Comparison of ENCODE assay signal across 12 cellular contexts in genomic region chr5:15834596-15835245, GRCh38.
DNase-seq lines count a peak whose midpoint lies in the region; ATAC-seq and TF ChIP-seq lines count a peak whose summit lies in the region.
"Had no signal": no experiment of that assay in that cellular context is flagged by ENCODE, and none has a peak within 500 bp of the region (broad histone marks: within the 10 kb centered on the region; RNA-seq: fewer than 3 reads in every experiment).

No MANE protein-coding gene starts in this region.

- peaks cover 0 to 1% of the 10 kb centered on the region in 2 donors for H3K36me3 Mint-ChIP-seq in activated T-cell treated with anti-CD3 and anti-CD28 coated beads, Interleukin-2, amount 50 U/mL, for 72 hours (ENCODE audit: insufficient read depth in 2 of 2)

- no peak overlapping the region for H3K4me3 ChIP-seq in choroid plexus epithelial cell (ENCODE audit: low read depth, low read length)
- H3K4me3 ChIP-seq: prostate gland had no signal

- H3K4me3 Mint-ChIP-seq in activated T-cell treated with anti-CD3 and anti-CD28 coated beads, Interleukin-2, amount 50 U/mL, for 72 hours, result no peak overlapping the region

- H3K4me1 Mint-ChIP-seq in activated T-cell treated with anti-CD3 and anti-CD28 coated beads, Interleukin-2, amount 50 U/mL, for 72 hours (ENCODE audit: low read depth), result no peaks in the 10 kb centered on the region

- no peak overlapping the region for H3K27ac Mint-ChIP-seq in activated T-cell treated with anti-CD3 and anti-CD28 coated beads, Interleukin-2, amount 50 U/mL, for 72 hours

- no peak for ATAC-seq in activated T-cell treated with anti-CD3 and anti-CD28 coated beads, Interleukin-2, amount 50 U/mL, for 72 hours (replicated peaks in 1 of 2)
- no peak for ATAC-seq in HG03439 (IDR thresholded peaks at IDR 0.05; ENCODE audit: unreplicated experiment)

- peak; percentile 83 for DNase-seq in ELR (ENCODE audit: low read depth)
- DNase-seq in NCI-H146 (lab: John Stamatoyannopoulos, UW), result peak; percentile 11
- DNase-seq in choroid plexus epithelial cell (ENCODE audit: low read depth), result peak; percentile 82
- peak; percentile 64 for DNase-seq in non-pigmented ciliary epithelial cell (ENCODE audit: low read depth)
- no peak for DNase-seq in activated T-cell treated with anti-CD3 and anti-CD28 coated beads, Interleukin-2, amount 50 U/mL, for 72 hours
- DNase-seq in DMS53 (lab: John Stamatoyannopoulos, UW), result no peak
- no peak for DNase-seq in NCI-H1694 treated with DMSO at 0.1 percent for 48 hours (lab: John Stamatoyannopoulos, UW)
- DNase-seq: left cardiac atrium, NCI-H1436, RPMI8226 had no signal

- H3K9me3 Mint-ChIP-seq in activated T-cell treated with anti-CD3 and anti-CD28 coated beads, Interleukin-2, amount 50 U/mL, for 72 hours, result peaks cover 0 to 6% of the 10 kb centered on the region in 2 donors

- no peaks in the 10 kb centered on the region for H3K27me3 Mint-ChIP-seq in activated T-cell treated with anti-CD3 and anti-CD28 coated beads, Interleukin-2, amount 50 U/mL, for 72 hours (ENCODE audit: low read depth)

- TF ChIP-seq CTCF in choroid plexus epithelial cell (conservative IDR thresholded peaks at IDR 0.05; ENCODE audit: low read depth, low read length), result no peak

Comparison
In these comparisons a context has a peak if more than half of its experiments do, and no peak if none do; other contexts are left out.
1. DNase-seq: peak in ELR (single experiment), NCI-H146 (single experiment), choroid plexus epithelial cell (single experiment) and non-pigmented ciliary epithelial cell (single experiment); none in activated T-cell treated with anti-CD3 and anti-CD28 coated beads, Interleukin-2, amount 50 U/mL, for 72 hours (0 of 2), DMS53 (single experiment) and NCI-H1694 treated with DMSO at 0.1 percent for 48 hours (single experiment).